In genomic region chr16:868386-868755, GRCh38 we compare ENCODE assay signal across 24 cellular contexts.
"Had no signal": no experiment of that assay in that cellular context is flagged by ENCODE, and none has a peak within 500 bp of the region (broad histone marks: within the 10 kb centered on the region; RNA-seq: fewer than 3 reads in every experiment).

No MANE protein-coding gene starts in this region.

- H3K4me3 Mint-ChIP-seq: activated CD8-positive, alpha-beta T cell treated with anti-CD3 and anti-CD28 coated beads for 36 hours; activated naive CD4-positive, alpha-beta T cell treated with anti-CD3 and anti-CD28 coated beads, Interleukin-2, amount 10 ng/mL, durations not matched to agents 7 days and 5 days; activated naive CD8-positive, alpha-beta T cell treated with anti-CD3 and anti-CD28 coated beads for 36 hours; activated T-cell treated with anti-CD3 and anti-CD28 coated beads, Interleukin-2, amount 50 U/mL, for 72 hours; IgD-negative memory B cell; T-helper 2 cell treated with Interferon-gamma antibody and Interleukin-4, amounts not matched to agents 5 μg/mL and 100 μg/mL, for 36 hours had no signal

- DNase-seq: activated CD4-positive, alpha-beta T cell treated with anti-CD3 and anti-CD28 coated beads for 4 hours; activated CD8-positive, alpha-beta T cell treated with anti-CD3 and anti-CD28 coated beads for 36 hours; activated gamma-delta T cell treated with Interleukin-2 at 50 U/mL for 16 hours; activated naive CD4-positive, alpha-beta T cell treated with anti-CD3 and anti-CD28 coated beads, Interleukin-2, amount 10 ng/mL, durations not matched to agents 7 days and 5 days; activated naive CD8-positive, alpha-beta T cell treated with anti-CD3 and anti-CD28 coated beads for 36 hours; activated T-cell treated with anti-CD3 and anti-CD28 coated beads, Interleukin-2, amount 50 U/mL, for 72 hours; brain microvascular endothelial cell; KG1; NCI-H1048; NCI-H146; NCI-H2029; NCI-H2107; NCI-H2171 treated with DMSO at 0.1 percent for 48 hours; NCI-H226; NCI-H510A; NCI-H526 treated with DMSO at 0.1 percent for 48 hours; NCI-H82; SW 1271 had no signal

- H3K36me3 ChIP-seq: brain microvascular endothelial cell, SJSA1 had no signal

- H3K36me3 Mint-ChIP-seq: activated naive CD4-positive, alpha-beta T cell treated with anti-CD3 and anti-CD28 coated beads, Interleukin-2, amount 10 ng/mL, durations not matched to agents 7 days and 5 days had no signal

- H3K9me3 ChIP-seq: SJSA1 had no signal

- H3K27me3 ChIP-seq: brain microvascular endothelial cell had no signal

- H3K9me3 Mint-ChIP-seq: activated naive CD4-positive, alpha-beta T cell treated with anti-CD3 and anti-CD28 coated beads, Interleukin-2, amount 10 ng/mL, durations not matched to agents 7 days and 5 days; activated T-helper 2 cell treated with anti-CD3 and anti-CD28 coated beads, Interferon-gamma antibody, Interleukin-2, Interleukin-4, amounts not matched to agents 10 μg/mL and 5 μg/mL and 100 μg/mL, durations not matched to agents 14 hours and 24 hours and 36 hours; IgD-negative memory B cell; T-helper 2 cell treated with Interferon-gamma antibody and Interleukin-4, amounts not matched to agents 5 μg/mL and 100 μg/mL, for 36 hours had no signal

- H3K27me3 Mint-ChIP-seq: activated CD8-positive, alpha-beta T cell treated with anti-CD3 and anti-CD28 coated beads for 36 hours; activated naive CD4-positive, alpha-beta T cell treated with anti-CD3 and anti-CD28 coated beads, Interleukin-2, amount 10 ng/mL, durations not matched to agents 7 days and 5 days; activated naive CD8-positive, alpha-beta T cell treated with anti-CD3 and anti-CD28 coated beads for 36 hours had no signal

- H3K27ac ChIP-seq: brain microvascular endothelial cell, SJSA1 had no signal

- H3K4me3 ChIP-seq: SJSA1 had no signal

- H3K4me1 ChIP-seq: SJSA1 had no signal

- ATAC-seq: activated CD4-positive, CD25-positive, alpha-beta regulatory T cell treated with anti-CD3 and anti-CD28 coated beads, Interleukin-2, amount 50 U/mL, for 24 hours; activated CD8-positive, alpha-beta T cell treated with anti-CD3 and anti-CD28 coated beads for 36 hours; activated T-cell treated with anti-CD3 and anti-CD28 coated beads, Interleukin-2, amount 50 U/mL, for 72 hours; SK-N-SH treated with all-trans-retinoic acid at 6 μM for 48 hours had no signal

- H3K27ac Mint-ChIP-seq: activated CD8-positive, alpha-beta T cell treated with anti-CD3 and anti-CD28 coated beads for 36 hours; activated naive CD4-positive, alpha-beta T cell treated with anti-CD3 and anti-CD28 coated beads, Interleukin-2, amount 10 ng/mL, durations not matched to agents 7 days and 5 days; activated naive CD8-positive, alpha-beta T cell treated with anti-CD3 and anti-CD28 coated beads for 36 hours; activated T-cell treated with anti-CD3 and anti-CD28 coated beads, Interleukin-2, amount 50 U/mL, for 72 hours; activated T-helper 2 cell treated with anti-CD3 and anti-CD28 coated beads, Interferon-gamma antibody, Interleukin-2, Interleukin-4, amounts not matched to agents 10 μg/mL and 5 μg/mL and 100 μg/mL, durations not matched to agents 14 hours and 24 hours and 36 hours; IgD-negative memory B cell; T-helper 2 cell treated with Interferon-gamma antibody and Interleukin-4, amounts not matched to agents 5 μg/mL and 100 μg/mL, for 36 hours had no signal

- H3K4me1 Mint-ChIP-seq: activated naive CD4-positive, alpha-beta T cell treated with anti-CD3 and anti-CD28 coated beads, Interleukin-2, amount 10 ng/mL, durations not matched to agents 7 days and 5 days; activated naive CD8-positive, alpha-beta T cell treated with anti-CD3 and anti-CD28 coated beads for 36 hours had no signal
